Comparison of ENCODE assay signal across 7 cellular contexts in genomic region chr1:148942896-148943295, GRCh38.
A peak's percentile ranks its signal among the peaks of the same experiment; 100 is the strongest.
DNase-seq lines count a peak whose midpoint lies in the region; ATAC-seq, FAIRE-seq and TF ChIP-seq lines count a peak whose summit lies in the region.
"Not testable (repeated sequence)": the region's sequence is repeated elsewhere in the genome, so short reads cannot be mapped to it uniquely, and the experiment has no call there.

No MANE protein-coding gene starts in this region.

- not testable (repeated sequence) for H3K27me3 ChIP-seq in H1 (replicated peaks in 1 of 4; ENCODE audit: control insufficient read depth in 3 of 4, extremely low read depth in 1 of 4, insufficient read depth in 3 of 4, low read length in 3 of 4); cardiac muscle cell; lower lobe of right lung (ENCODE audit: low read depth); thoracic aorta (replicated peaks; ENCODE audit: insufficient read depth)

- not testable (repeated sequence) for H4K91ac ChIP-seq in H1 (replicated peaks; ENCODE audit: insufficient read length, low read length)

- H3K79me2 ChIP-seq in H1 (ENCODE audit: control insufficient read depth in 1 of 2, insufficient read depth in 2 of 2, low read length in 2 of 2) = not testable (repeated sequence)

- intact Hi-C loops in lower lobe of right lung (cut with DNase I) = not testable (repeated sequence)

- H3K4me3 ChIP-seq in H1 (ENCODE audit: extremely low read depth in 1 of 4, insufficient read depth in 2 of 4, low read depth in 3 of 4, low read length in 4 of 4); cardiac muscle cell; lower lobe of right lung; thoracic aorta: not testable (repeated sequence)

- not testable (repeated sequence) for H2BK15ac ChIP-seq in H1 (ENCODE audit: low read length)

- POLR2A ChIA-PET in H1 (lab: Charles Lee; ENCODE audit: partially characterized antibody) = not testable (repeated sequence)

- not testable (repeated sequence) for DNase-seq in HTR-8/SVneo (ENCODE audit: insufficient read length, low spot score); H1 (ENCODE audit: low read depth in 1 of 2, low spot score in 2 of 2); cardiac muscle cell (ENCODE audit: low read depth in 1 of 2, low spot score in 1 of 2); lower lobe of right lung; thoracic aorta (ENCODE audit: low spot score)

- CTCF ChIA-PET in H1 (lab: Charles Lee; ENCODE audit: partially characterized antibody) = not testable (repeated sequence)

- peak; percentile 94 for ATAC-seq in SK-N-SH treated with all-trans-retinoic acid at 6 μM for 48 hours
- ATAC-seq in lower lobe of right lung = peak; percentile 72 to 74
- ATAC-seq in thoracic aorta (ENCODE audit: insufficient number of reproducible peaks, low FRiP score, low read depth) = peak; percentile 40

- not testable (repeated sequence) for TF ChIP-seq CTCF in H1 (IDR thresholded peaks at IDR 0.05; ENCODE audit: control extremely low read depth in 1 of 3, insufficient read depth in 1 of 3, low read depth in 1 of 3, low read length in 3 of 3); cardiac muscle cell (IDR thresholded peaks at IDR 0.05; ENCODE audit: low read depth, low read length); lower lobe of right lung (IDR thresholded peaks at IDR 0.05); thoracic aorta (IDR thresholded peaks at IDR 0.05)

- H3K56ac ChIP-seq in H1 (replicated peaks; ENCODE audit: insufficient read length, low read depth, low read length) = not testable (repeated sequence)

- H2BK5ac ChIP-seq in H1 (ENCODE audit: low read depth, low read length) = not testable (repeated sequence)

- not testable (repeated sequence) for H3K9ac ChIP-seq in H1 (replicated peaks in 1 of 4; ENCODE audit: extremely low read depth in 1 of 4, low read depth in 3 of 4, low read length in 3 of 4)

- not testable (repeated sequence) for H3K4ac ChIP-seq in H1 (replicated peaks; ENCODE audit: insufficient read length, low read depth, low read length)

- H3K18ac ChIP-seq in H1 (ENCODE audit: extremely low read depth, low read length) = not testable (repeated sequence)

- H3K14ac ChIP-seq in H1 (ENCODE audit: insufficient read length) = not testable (repeated sequence)

- not testable (repeated sequence) for H2BK12ac ChIP-seq in H1 (ENCODE audit: low read depth, low read length)

- H3K23me2 ChIP-seq in H1 (ENCODE audit: low read depth, low read length) = not testable (repeated sequence)

- H4K20me1 ChIP-seq in H1 (replicated peaks in 1 of 2; ENCODE audit: control insufficient read depth in 1 of 2, insufficient read depth in 2 of 2, low read length in 2 of 2) = not testable (repeated sequence)

- not testable (repeated sequence) for H2BK120ac ChIP-seq in H1 (replicated peaks; ENCODE audit: low read depth, low read length)

- H4K8ac ChIP-seq in H1 (ENCODE audit: extremely low read depth, insufficient read depth, low read length) = not testable (repeated sequence)

- H2AK5ac ChIP-seq in H1 (ENCODE audit: low read depth, low read length) = not testable (repeated sequence)

- not testable (repeated sequence) for H3K4me2 ChIP-seq in H1 (ENCODE audit: insufficient read depth in 1 of 2, low read depth in 2 of 2, low read length in 2 of 2)

- H2AFZ ChIP-seq in H1 (ENCODE audit: low read length) = not testable (repeated sequence)

- FAIRE-seq in G401.6 (lab: Jason Lieb, UNC) = peak; percentile 75
- peak; percentile 68 for FAIRE-seq in HTR-8/SVneo (lab: Jason Lieb, UNC)
- FAIRE-seq in H1 (lab: Jason Lieb, UNC) = peak; percentile 73

- not testable (repeated sequence) for H3K9me3 ChIP-seq in H1 (ENCODE audit: insufficient read depth in 2 of 2, low read depth in 1 of 2, low read length in 1 of 2); cardiac muscle cell (ENCODE audit: low read depth); lower lobe of right lung; thoracic aorta

- not testable (repeated sequence) for H3K23ac ChIP-seq in H1 (ENCODE audit: insufficient read length)

- WGBS in H1 (ENCODE audit: extremely low coverage in 1 of 2, insufficient coverage in 1 of 2, insufficient read length in 1 of 2, insufficient replicate concordance in 2 of 2, low coverage in 1 of 2, low lambda C conversion rate in 2 of 2, missing lambda C conversion rate in 1 of 2), 2 experiments = no CpG with 5 or more reads among the region's 3 CpGs

- not testable (repeated sequence) for TF ChIP-seq RAD21 in H1 (IDR thresholded peaks at IDR 0.05 in 1 of 2, conservative IDR thresholded peaks at IDR 0.05 in 1 of 2; ENCODE audit: low read depth in 2 of 2, low read length in 2 of 2)

- H4K5ac ChIP-seq in H1 (ENCODE audit: insufficient read length, low read depth, low read length) = not testable (repeated sequence)

- TF ChIP-seq POLR2A in H1 (IDR thresholded peaks at IDR 0.05; ENCODE audit: control extremely low read depth in 1 of 2, low read depth in 2 of 2, low read length in 2 of 2) = not testable (repeated sequence)

- not testable (repeated sequence) for H3K4me1 ChIP-seq in H1 (replicated peaks in 1 of 4; ENCODE audit: control insufficient read depth in 3 of 4, insufficient read depth in 4 of 4, low read length in 3 of 4); cardiac muscle cell (ENCODE audit: low read depth); lower lobe of right lung; thoracic aorta (ENCODE audit: control insufficient read depth in 1 of 2, low read depth in 2 of 2)

- H2BK20ac ChIP-seq in H1 (ENCODE audit: low read length) = not testable (repeated sequence)

- not testable (repeated sequence) for H3K27ac ChIP-seq in H1 (ENCODE audit: low read depth, low read length); lower lobe of right lung; thoracic aorta
- peak overlapping the region; percentile 76 for H3K27ac ChIP-seq in cardiac muscle cell

- not testable (repeated sequence) for H3K36me3 ChIP-seq in H1 (ENCODE audit: control insufficient read depth in 2 of 4, insufficient read depth in 4 of 4, low read length in 3 of 4); cardiac muscle cell; lower lobe of right lung; thoracic aorta

- TF ChIP-seq EP300 in H1 (IDR thresholded peaks at IDR 0.05; ENCODE audit: borderline replicate concordance in 1 of 2, low read depth in 2 of 2, low read length in 2 of 2) = not testable (repeated sequence)

- not testable (repeated sequence) for H3K79me1 ChIP-seq in H1 (ENCODE audit: low read depth, low read length)

Comparison
In these comparisons a context has a peak if more than half of its experiments do, and no peak if none do; other contexts are left out.
1. ATAC-seq: peak in every context shown above with its lines; median percentile 94 in SK-N-SH treated with all-trans-retinoic acid at 6 μM for 48 hours; 73 in lower lobe of right lung; 40 in thoracic aorta.